In genomic region chr16:54817432-54817831, GRCh38 we compare ENCODE assay signal across 10 cellular contexts.
DNase-seq lines count a peak whose midpoint lies in the region; ATAC-seq, FAIRE-seq and TF ChIP-seq lines count a peak whose summit lies in the region.
"Had no signal": no experiment of that assay in that cellular context is flagged by ENCODE, and none has a peak within 500 bp of the region (broad histone marks: within the 10 kb centered on the region; RNA-seq: fewer than 3 reads in every experiment).

No MANE protein-coding gene starts in this region.

- H3K27ac ChIP-seq in HEK293 (ENCODE audit: extremely low read depth, low read depth, low read length) (no peak overlapping the region), keratinocyte (ENCODE audit: control insufficient read depth, insufficient read depth, low read length) (no peak overlapping the region)

- H2AFZ ChIP-seq in keratinocyte (ENCODE audit: control insufficient read depth, low read length) = no peak overlapping the region

- H3K36me3 ChIP-seq in HEK293 (ENCODE audit: control insufficient read depth in 2 of 2, insufficient read depth in 1 of 2, low read length in 2 of 2) = no peaks in the 10 kb centered on the region
- H3K36me3 ChIP-seq in keratinocyte (ENCODE audit: control insufficient read depth in 2 of 2, extremely low read depth in 1 of 2, insufficient read depth in 2 of 2, low read length in 2 of 2) = no peaks in the 10 kb centered on the region

- H4K20me1 ChIP-seq in keratinocyte (ENCODE audit: control insufficient read depth, extremely low read depth, insufficient read depth, low read length) = no peaks in the 10 kb centered on the region

- no peaks in the 10 kb centered on the region for H3K9me3 ChIP-seq in HEK293 (ENCODE audit: control insufficient read depth, insufficient read depth, low read depth, low read length)
- H3K9me3 ChIP-seq in keratinocyte (ENCODE audit: control insufficient read depth, low read depth, low read length) = no peaks in the 10 kb centered on the region

- DNase-seq in AG09319 (ENCODE audit: extremely low read depth, low read depth) (no peak), SHP77 treated with DMSO at 0.1 percent for 48 hours (lab: John Stamatoyannopoulos, UW) (peak; percentile 1), keratinocyte (ENCODE audit: low read depth, low spot score) (peak; percentile 13), A172 (ENCODE audit: low spot score) (no peak), NCI-H2029 (lab: John Stamatoyannopoulos, UW) (no peak), occipital lobe (lab: John Stamatoyannopoulos, UW) (no peak)
- DNase-seq: cortex of kidney, natural killer cell had no signal

- no peak for FAIRE-seq in keratinocyte (lab: Jason Lieb, UNC)

- dilution Hi-C loops in keratinocyte (cut with MboI; ENCODE audit: extremely low pct_ligation_motif_present, low sequenced_read_pairs) = no loop called here

- H3K4me2 ChIP-seq in keratinocyte (ENCODE audit: control insufficient read depth, extremely low read depth, insufficient read depth, low read depth, low read length) = no peak overlapping the region

- CTCF ChIA-PET in HEK293 (lab: Yijun Ruan, JAX) = no interaction called here

- ATAC-seq in GM21619 (IDR thresholded peaks at IDR 0.05; ENCODE audit: unreplicated experiment) = no peak
- ATAC-seq: natural killer cell had no signal

- H3K79me2 ChIP-seq in keratinocyte (ENCODE audit: control insufficient read depth, insufficient read depth, low read length) = no peaks in the 10 kb centered on the region

- no peaks in the 10 kb centered on the region for H3K27me3 ChIP-seq in keratinocyte (ENCODE audit: control insufficient read depth, extremely low read depth, insufficient read depth, low read length)

- H3K4me1 ChIP-seq in HEK293 (ENCODE audit: control insufficient read depth, insufficient read depth, low read length) (no peaks in the 10 kb centered on the region), keratinocyte (ENCODE audit: control insufficient read depth, extremely low read depth, insufficient read depth, low read length) (peaks cover 2% of the 10 kb centered on the region)

- H3K4me3 ChIP-seq in HEK293 (ENCODE audit: low read depth, low read length) = no peak overlapping the region
- H3K4me3 ChIP-seq in keratinocyte (ENCODE audit: control insufficient read depth in 2 of 3, extremely low read depth in 1 of 3, insufficient read depth in 2 of 3, low read depth in 1 of 3, low read length in 3 of 3) = no peak overlapping the region

- TF ChIP-seq CTCF in AG09319 (IDR thresholded peaks at IDR 0.05; ENCODE audit: low read depth, low read length) = peak; percentile 17
- TF ChIP-seq CTCF in HEK293 (tag by site-specific recombination; IDR thresholded peaks at IDR 0.05) = peak; percentile 22; the same call in 1 of the 2 replicates
- peak; percentile 55 to 73 (median 61) for TF ChIP-seq CTCF in keratinocyte (optimal IDR thresholded peaks at IDR 0.05 in 1 of 3, IDR thresholded peaks at IDR 0.05 in 1 of 3, conservative IDR thresholded peaks at IDR 0.05 in 1 of 3; ENCODE audit: extremely low read depth in 1 of 3, insufficient read depth in 2 of 3, low read length in 3 of 3)

- H3K9ac ChIP-seq in keratinocyte (ENCODE audit: control insufficient read depth, extremely low read depth, insufficient read depth, low read length) = no peak overlapping the region

- H3K9me1 ChIP-seq in keratinocyte (ENCODE audit: control insufficient read depth, extremely low read depth, insufficient read depth, low read length) = no peaks in the 10 kb centered on the region

- POLR2A ChIA-PET in HEK293 (lab: Yijun Ruan, JAX) = no interaction called here

TF ChIP-seq in HEK293, 187 proteins besides CTCF, POLR2A, EP300 and RAD21:
- TF ChIP-seq ZNF830 (tag by site-specific recombination; IDR thresholded peaks at IDR 0.05; ENCODE audit: low read depth) = no peak
- TF ChIP-seq KLF8 (tag by site-specific recombination; IDR thresholded peaks at IDR 0.05) = no peak
- TF ChIP-seq ZNF555 (tag by site-specific recombination; conservative IDR thresholded peaks at IDR 0.05) = no peak
- TF ChIP-seq ZNF362 (tag by site-specific recombination; IDR thresholded peaks at IDR 0.05) = no peak
- no peak for TF ChIP-seq ZFP37 (tag by site-specific recombination; IDR thresholded peaks at IDR 0.05)

Comparison
In these comparisons a context has a peak if more than half of its experiments do, and no peak if none do; other contexts are left out.
1. DNase-seq: peak in SHP77 treated with DMSO at 0.1 percent for 48 hours (single experiment) and keratinocyte (single experiment); none in AG09319 (single experiment), A172 (single experiment), NCI-H2029 (single experiment) and occipital lobe (single experiment).
2. Peak in every context shown above with its lines, with median percentiles within 50 percentile points of each other: CTCF ChIP-seq.